21 cellular contexts compared by ENCODE assay signal in the genomic region with DNA sequence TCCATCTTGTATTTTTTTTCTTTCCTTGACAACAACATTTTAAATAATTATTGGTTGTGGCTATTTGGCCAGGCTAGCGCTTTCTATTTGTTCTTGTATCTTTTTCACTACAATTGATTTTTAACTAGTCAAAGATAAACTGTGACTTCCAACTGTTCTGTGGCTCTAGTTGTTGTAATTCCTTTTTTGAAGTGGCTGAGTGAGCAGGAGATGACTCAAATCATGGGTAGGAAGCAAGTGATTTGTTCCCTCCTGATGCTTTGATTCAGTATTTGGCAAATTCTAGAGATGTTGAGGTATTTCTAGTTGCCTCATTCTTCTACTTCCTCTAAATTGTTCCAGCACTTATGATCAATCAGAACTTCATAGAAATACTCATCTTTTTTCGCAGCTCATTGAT.
"Had no signal": no experiment of that assay in that cellular context is flagged by ENCODE, and none has a peak within 500 bp of the region (broad histone marks: within the 10 kb centered on the region; RNA-seq: fewer than 3 reads in every experiment).

No MANE protein-coding gene starts in this region.

- H3K36me3 Mint-ChIP-seq: activated naive CD8-positive, alpha-beta T cell treated with anti-CD3 and anti-CD28 coated beads for 36 hours had no signal

- H3K27me3 ChIP-seq: breast epithelium, neutrophil, right lobe of liver, tibial artery had no signal

- H2AFZ ChIP-seq: parathyroid adenoma had no signal

- H3K27me3 Mint-ChIP-seq: activated naive CD8-positive, alpha-beta T cell treated with anti-CD3 and anti-CD28 coated beads for 36 hours; central memory CD8-positive, alpha-beta T cell; stimulated activated naive CD8-positive, alpha-beta T cell treated with anti-CD3 and anti-CD28 coated beads, Interleukin-15, Interleukin-2, amounts not matched to agents 100 ng/mL and 50 ng/mL, for 24 hours had no signal

- H3K4me1 ChIP-seq: breast epithelium, parathyroid adenoma, right lobe of liver, tibial artery had no signal

- H3K79me2 ChIP-seq: parathyroid adenoma had no signal

- DNase-seq: activated naive CD4-positive, alpha-beta T cell; activated naive CD8-positive, alpha-beta T cell treated with anti-CD3 and anti-CD28 coated beads for 36 hours; activated T-cell treated with anti-CD3 and anti-CD28 coated beads, Interleukin-2, amount 50 U/mL, for 1 hour; effector memory CD4-positive, alpha-beta T cell; foreskin melanocyte; hippocampal formation; left ventricle myocardium superior; mammary epithelial cell; midbrain; natural killer cell; right lobe of liver; stimulated activated CD4-positive, alpha-beta T cell treated with anti-CD3 and anti-CD28 coated beads, Interleukin-1b, Interleukin-23, amount 100 ng/mL, for 48 hours; substantia nigra; tibial artery had no signal

- H3K4me3 Mint-ChIP-seq: activated naive CD8-positive, alpha-beta T cell treated with anti-CD3 and anti-CD28 coated beads for 36 hours; central memory CD8-positive, alpha-beta T cell; natural killer cell; stimulated activated naive CD8-positive, alpha-beta T cell treated with anti-CD3 and anti-CD28 coated beads, Interleukin-15, Interleukin-2, amounts not matched to agents 100 ng/mL and 50 ng/mL, for 24 hours had no signal

- H3K9me3 ChIP-seq: neutrophil, right lobe of liver, tibial artery had no signal

- H3K36me3 ChIP-seq: neutrophil, right lobe of liver, tibial artery had no signal

- H3K9ac ChIP-seq: parathyroid adenoma had no signal

- H3K27ac ChIP-seq: breast epithelium, neutrophil, parathyroid adenoma, right lobe of liver, skin epidermis, tibial artery had no signal

- H3K27ac Mint-ChIP-seq: activated naive CD8-positive, alpha-beta T cell treated with anti-CD3 and anti-CD28 coated beads for 36 hours; natural killer cell; stimulated activated naive CD8-positive, alpha-beta T cell treated with anti-CD3 and anti-CD28 coated beads, Interleukin-15, Interleukin-2, amounts not matched to agents 100 ng/mL and 50 ng/mL, for 24 hours had no signal

- H3K4me1 Mint-ChIP-seq: activated naive CD8-positive, alpha-beta T cell treated with anti-CD3 and anti-CD28 coated beads for 36 hours; central memory CD8-positive, alpha-beta T cell; natural killer cell had no signal

- ATAC-seq: esophagus mucosa, left ventricle myocardium superior, natural killer cell, right lobe of liver had no signal

- H3K4me3 ChIP-seq: breast epithelium, right lobe of liver, skin epidermis, tibial artery had no signal
